ENCODE assay signal across 8 cellular contexts in genomic region chr13:20721454-20722357, GRCh38. TPM values are rescaled to one million over a fixed set of nuclear protein-coding genes. Genes with fewer than 3 reads are reported as not detected.
DNase-seq lines count a peak whose midpoint lies in the region; ATAC-seq and TF ChIP-seq lines count a peak whose summit lies in the region.

No MANE protein-coding gene starts in this region.

- peak overlapping the region in 1 of 2 donors; percentile 47 for H3K9ac ChIP-seq in mucosa of rectum (ENCODE audit: low read depth in 1 of 2, low read length in 2 of 2)

- peaks cover 2% of the 10 kb centered on the region for H3K4me1 Mint-ChIP-seq in endothelial cell (ENCODE audit: unreplicated experiment)

- 17 to 19% methylated on average over 78 to 81 of the region's 81 CpGs for WGBS in aorta, 2 donors

- TF ChIP-seq CTCF in GM12875 (IDR thresholded peaks at IDR 0.05; ENCODE audit: borderline replicate concordance, insufficient read depth, low read depth, low read length) = no peak
- TF ChIP-seq CTCF in endothelial cell (IDR thresholded peaks at IDR 0.05; ENCODE audit: unreplicated experiment) = no peak

- intact Hi-C loops in aorta (cut with DNase I) = no loop called here

- DNase-seq in OCI-M1 (lab: John Stamatoyannopoulos, UW) (peak; percentile 21), endothelial cell (ENCODE audit: low spot score) (peak; percentile 41), aorta (peak; percentile 70 to 87), inferior parietal cortex (ENCODE audit: extremely low spot score) (no peak)
- no peak for DNase-seq in effector memory CD4-positive, alpha-beta T cell

- H3K4me1 ChIP-seq in mucosa of rectum (ENCODE audit: control insufficient read depth in 2 of 2, insufficient read depth in 2 of 2, low read length in 2 of 2) (peaks cover 4 to 7% of the 10 kb centered on the region in 2 donors), aorta (ENCODE audit: control insufficient read depth in 1 of 2, insufficient read depth in 2 of 2, low read length in 2 of 2) (no peaks in the 10 kb centered on the region)
- peaks cover 6% of the 10 kb centered on the region for H3K4me1 ChIP-seq in effector memory CD4-positive, alpha-beta T cell (ENCODE audit: control insufficient read depth, insufficient read depth, low read length, poor library complexity, severe bottlenecking)

- H3K36me3 ChIP-seq in mucosa of rectum (ENCODE audit: control insufficient read depth in 2 of 2, insufficient read depth in 2 of 2, low read length in 2 of 2) (no peaks in the 10 kb centered on the region), aorta (ENCODE audit: control insufficient read depth in 1 of 2, insufficient read depth in 2 of 2, low read length in 1 of 2) (no peaks in the 10 kb centered on the region)
- H3K36me3 ChIP-seq in effector memory CD4-positive, alpha-beta T cell (ENCODE audit: control insufficient read depth, insufficient read depth, low read length) = no peaks in the 10 kb centered on the region

- no peaks in the 10 kb centered on the region for H3K9me3 ChIP-seq in mucosa of rectum (ENCODE audit: control insufficient read depth in 2 of 2, low read length in 2 of 2)
- H3K9me3 ChIP-seq in aorta (ENCODE audit: control insufficient read depth, low read length) = no peaks in the 10 kb centered on the region
- H3K9me3 ChIP-seq in effector memory CD4-positive, alpha-beta T cell (ENCODE audit: control insufficient read depth, low read length) = no peaks in the 10 kb centered on the region

- H3K4me3 ChIP-seq in GM12875 (ENCODE audit: low read depth, low read length) (peak overlapping the region; percentile 23), mucosa of rectum (ENCODE audit: low read length in 2 of 2) (peak overlapping the region; percentile 52 to 61), aorta (ENCODE audit: low read length in 2 of 2) (no peak overlapping the region)
- no peak overlapping the region for H3K4me3 ChIP-seq in effector memory CD4-positive, alpha-beta T cell (ENCODE audit: insufficient read depth, low read depth, low read length, poor library complexity, severe bottlenecking)

- no peak overlapping the region for H3K4me3 Mint-ChIP-seq in endothelial cell (ENCODE audit: unreplicated experiment)

- no peaks in the 10 kb centered on the region for H3K36me3 Mint-ChIP-seq in endothelial cell (ENCODE audit: low read depth, unreplicated experiment)

- peak; percentile 43 for ATAC-seq in aorta (ENCODE audit: low FRiP score)
- ATAC-seq in HG02938 (IDR thresholded peaks at IDR 0.05; ENCODE audit: unreplicated experiment) = no peak

- no peaks in the 10 kb centered on the region for H3K9me3 Mint-ChIP-seq in endothelial cell (ENCODE audit: unreplicated experiment)

- peaks cover 8 to 9% of the 10 kb centered on the region in 2 donors for H3K27me3 ChIP-seq in mucosa of rectum (ENCODE audit: control insufficient read depth in 2 of 2, insufficient read depth in 2 of 2, low read length in 2 of 2)
- H3K27me3 ChIP-seq in aorta (ENCODE audit: control insufficient read depth in 1 of 2, insufficient read depth in 2 of 2, low read length in 1 of 2) = no peaks in the 10 kb centered on the region
- peaks cover 5% of the 10 kb centered on the region for H3K27me3 ChIP-seq in effector memory CD4-positive, alpha-beta T cell (replicated peaks; ENCODE audit: control insufficient read depth, insufficient read depth, low read length, poor library complexity, severe bottlenecking)

- peaks cover 9% of the 10 kb centered on the region for H3K27me3 Mint-ChIP-seq in endothelial cell (ENCODE audit: unreplicated experiment)

- H3K27ac ChIP-seq in mucosa of rectum (ENCODE audit: low read depth in 2 of 2, low read length in 2 of 2) = no peak overlapping the region
- H3K27ac ChIP-seq in aorta (ENCODE audit: low read depth in 1 of 2, low read length in 2 of 2) = no peak overlapping the region
- no peak overlapping the region for H3K27ac ChIP-seq in effector memory CD4-positive, alpha-beta T cell (ENCODE audit: insufficient read depth, low read length, poor library complexity, severe bottlenecking)

- H3K27ac Mint-ChIP-seq in endothelial cell (ENCODE audit: unreplicated experiment) = no peak overlapping the region

RNA-seq across cellular contexts. Expression of gene IL17D, which starts 18.2 kb away (rescaled TPM):
- total RNA-seq in endothelial cell (ENCODE audit: unreplicated experiment) (2.1 TPM), aorta (1 to 10 TPM; 3.0 to 9.2 TPM)
- polyA plus RNA-seq in aorta = 1 to 10 TPM; 2.9 to 5.5 TPM

RNA-seq across cellular contexts. Expression of gene EEF1AKMT1, which starts 52.1 kb away (rescaled TPM):
- total RNA-seq in endothelial cell (ENCODE audit: unreplicated experiment) (9.6 TPM), aorta (10 to 100 TPM in 1 of 2 donors, 1 to 10 TPM in 1; 9.1 to 10.1 TPM)
- 10 to 100 TPM; 11.3 to 12.5 TPM for polyA plus RNA-seq in aorta

Comparison
In these comparisons a context has a peak if more than half of its experiments do, and no peak if none do; other contexts are left out.
1. H3K4me3 ChIP-seq: peak in GM12875 (single experiment) and mucosa of rectum (2 of 2); none in aorta (0 of 2) and effector memory CD4-positive, alpha-beta T cell (single experiment).
2. DNase-seq: peak in OCI-M1 (single experiment), endothelial cell (single experiment) and aorta (2 of 2); none in inferior parietal cortex (single experiment) and effector memory CD4-positive, alpha-beta T cell (0 of 3).